ENCODE assay signal across 27 cellular contexts in genomic region chr12:91551242-91551641, GRCh38.
"Had no signal": no experiment of that assay in that cellular context is flagged by ENCODE, and none has a peak within 500 bp of the region (broad histone marks: within the 10 kb centered on the region; RNA-seq: fewer than 3 reads in every experiment).

No MANE protein-coding gene starts in this region.

- H3K27me3 ChIP-seq: colonic mucosa, dorsolateral prefrontal cortex, esophagus muscularis mucosa, esophagus squamous epithelium, foreskin keratinocyte, gastrocnemius medialis, gastroesophageal sphincter, heart left ventricle, heart right ventricle had no signal

- H3K4me3 ChIP-seq: colonic mucosa, coronary artery, dorsolateral prefrontal cortex, esophagus muscularis mucosa, esophagus squamous epithelium, gastrocnemius medialis, gastroesophageal sphincter, heart left ventricle, heart right ventricle had no signal

- H3K27ac Mint-ChIP-seq: dendritic cell treated with granulocyte-macrophage colony-stimulating factor and Interleukin-4, amounts not matched to agents 40 ng/mL and 50 ng/mL, for 4 days; effector memory CD8-positive, alpha-beta T cell; endodermal cell had no signal

- H3K36me3 ChIP-seq: colonic mucosa, esophagus muscularis mucosa, esophagus squamous epithelium, gastrocnemius medialis, gastroesophageal sphincter, heart left ventricle, heart right ventricle had no signal

- H3K4me1 ChIP-seq: colonic mucosa, esophagus muscularis mucosa, esophagus squamous epithelium, foreskin keratinocyte, gastrocnemius medialis, gastroesophageal sphincter, heart left ventricle, heart right ventricle had no signal

- H3K9me3 ChIP-seq: colonic mucosa, esophagus squamous epithelium, gastrocnemius medialis had no signal

- H3K27ac ChIP-seq: colonic mucosa, coronary artery, dorsolateral prefrontal cortex, epithelial cell of prostate, esophagus muscularis mucosa, esophagus squamous epithelium, foreskin keratinocyte, gastrocnemius medialis, gastroesophageal sphincter, heart right ventricle had no signal

- H3K4me3 Mint-ChIP-seq: dendritic cell treated with granulocyte-macrophage colony-stimulating factor and Interleukin-4, amounts not matched to agents 40 ng/mL and 50 ng/mL, for 4 days; effector memory CD8-positive, alpha-beta T cell; endodermal cell had no signal

- H3K9me3 Mint-ChIP-seq: effector memory CD8-positive, alpha-beta T cell; endodermal cell had no signal

- ATAC-seq: effector memory CD8-positive, alpha-beta T cell; esophagus mucosa; foreskin keratinocyte; gastrocnemius medialis; gastroesophageal sphincter had no signal

- H3K27me3 Mint-ChIP-seq: dendritic cell treated with granulocyte-macrophage colony-stimulating factor and Interleukin-4, amounts not matched to agents 40 ng/mL and 50 ng/mL, for 4 days had no signal

- FAIRE-seq: colon, endometrium, endothelial cell of umbilical vein had no signal

- DNase-seq: cortex of kidney; dermis blood vessel endothelial cell; dorsolateral prefrontal cortex; effector CD4-positive, alpha-beta T cell; effector CD8-positive, alpha-beta T cell; effector memory CD4-positive, alpha-beta T cell; effector memory CD8-positive, alpha-beta T cell; endodermal cell; erythroblast; esophagus squamous epithelium; foreskin fibroblast; foreskin keratinocyte; foreskin melanocyte; glutamatergic neuron had no signal
